Comparison of ENCODE assay signal across 27 cellular contexts in the genomic region with DNA sequence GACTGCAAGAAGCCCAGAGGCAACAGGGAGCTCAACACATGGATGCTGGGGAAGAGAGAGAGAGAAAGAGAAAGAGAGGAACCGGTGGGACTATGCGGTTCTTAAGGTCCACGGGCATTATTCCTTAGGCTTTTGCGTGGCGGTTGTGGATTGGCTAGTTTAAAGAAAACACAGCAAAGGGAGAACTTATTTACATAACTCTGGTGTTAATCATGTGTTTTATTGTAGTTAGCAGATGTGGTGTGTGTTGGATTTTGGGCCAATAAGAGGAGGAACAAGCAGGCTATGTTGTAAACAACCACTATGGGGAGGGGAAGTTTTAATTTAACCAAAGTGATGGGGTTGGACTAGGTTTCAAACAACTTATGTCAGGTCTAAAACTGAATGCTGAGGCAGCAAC.
"Had no signal": no experiment of that assay in that cellular context is flagged by ENCODE, and none has a peak within 500 bp of the region (broad histone marks: within the 10 kb centered on the region; RNA-seq: fewer than 3 reads in every experiment).

No MANE protein-coding gene starts in this region.

- ATAC-seq: mucosa of descending colon; naive thymus-derived CD4-positive, alpha-beta T cell; pancreas; right cardiac atrium; sciatic nerve; stimulated activated naive CD8-positive, alpha-beta T cell treated with anti-CD3 and anti-CD28 coated beads, Interleukin-15, Interleukin-2, amounts not matched to agents 100 U/mL and 50 U/mL, for 24 hours had no signal

- H3K4me1 ChIP-seq: left ventricle myocardium inferior, pancreas, prostate gland, stomach, testis, thyroid gland, transverse colon, upper lobe of left lung, vagina had no signal

- H3K4me3 ChIP-seq: left ventricle myocardium inferior, lung, mucosa of descending colon, pancreas, prostate gland, skin epidermis, stomach, testis, thyroid gland, transverse colon, upper lobe of left lung, vagina had no signal

- DNase-seq: hippocampal formation; left ventricle myocardium inferior; mesendoderm; midbrain; mucosa of descending colon; naive thymus-derived CD4-positive, alpha-beta T cell; nucleus accumbens; pancreas; posterior cingulate gyrus; retina; right cardiac atrium; stimulated activated CD4-positive, alpha-beta T cell treated with anti-CD3 and anti-CD28 coated beads, Interleukin-12 subunit alpha, Interleukin-12 subunit beta, amount 100 ng/mL, for 4 hours; stimulated activated CD4-positive, alpha-beta T cell treated with anti-CD3 and anti-CD28 coated beads, Interleukin-15, amount 100 ng/mL, for 24 hours; stimulated activated CD4-positive, alpha-beta T cell treated with anti-CD3 and anti-CD28 coated beads, Interleukin-2, amount 100 ng/mL, for 24 hours; stimulated activated CD4-positive, alpha-beta T cell treated with anti-CD3 and anti-CD28 coated beads, Interleukin-4, amount 100 ng/mL, for 1 hour; stimulated activated naive B cell treated with anti-CD40 and anti-IgM and Interleukin-4, amounts not matched to agents 10 μg/mL and 1 μg/mL and 100 μg/mL, for 72 hours; stimulated activated naive CD8-positive, alpha-beta T cell treated with anti-CD3 and anti-CD28 coated beads, Interleukin-15, Interleukin-2, amounts not matched to agents 100 U/mL and 50 U/mL, for 24 hours; stomach; testis; thyroid gland; transverse colon; upper lobe of left lung had no signal

- H3K27me3 ChIP-seq: pancreas, stomach, testis, thyroid gland, transverse colon, upper lobe of left lung, vagina had no signal

- H3K27ac ChIP-seq: left ventricle myocardium inferior, pancreas, prostate gland, skin epidermis, stomach, testis, thyroid gland, transverse colon, upper lobe of left lung, vagina had no signal

- H3K9me3 ChIP-seq: mucosa of descending colon, pancreas, prostate gland, testis, thyroid gland, transverse colon, vagina had no signal

- H3K36me3 ChIP-seq: left ventricle myocardium inferior, pancreas, prostate gland, stomach, thyroid gland, transverse colon, upper lobe of left lung, vagina had no signal
